16 cellular contexts compared by ENCODE assay signal in genomic region chrX:132033166-132033565, GRCh38. TPM values are rescaled to one million over a fixed set of nuclear protein-coding genes. Genes with fewer than 3 reads are reported as not detected.
DNase-seq lines count a peak whose midpoint lies in the region; ATAC-seq, FAIRE-seq and TF ChIP-seq lines count a peak whose summit lies in the region.
"Had no signal": no experiment of that assay in that cellular context is flagged by ENCODE, and none has a peak within 500 bp of the region (broad histone marks: within the 10 kb centered on the region; RNA-seq: fewer than 3 reads in every experiment).

No MANE protein-coding gene starts in this region.

- H3K36me3 ChIP-seq in SK-N-MC (ENCODE audit: insufficient read depth, low read length) (no peaks in the 10 kb centered on the region), tibial artery (no peaks in the 10 kb centered on the region)

- H3K36me3 Mint-ChIP-seq in natural killer cell = no peaks in the 10 kb centered on the region
- H3K36me3 Mint-ChIP-seq in natural killer cell treated with Interleukin-12 subunit alpha and Interleukin-12 subunit beta and Interleukin-15 and Interleukin-18, amount 100 ng/mL, for 72 hours = no peaks in the 10 kb centered on the region
- H3K36me3 Mint-ChIP-seq in effector memory CD8-positive, alpha-beta T cell (ENCODE audit: insufficient read depth) = peaks cover 11% of the 10 kb centered on the region

- H3K27ac ChIP-seq in SK-N-MC (0 out of 2 replicates have a peak overlapping the region, but pooled peaks have one; percentile 54), tibial artery (no peak overlapping the region)
- H3K27ac ChIP-seq: epithelial cell of prostate had no signal

- intact Hi-C loops in natural killer cell (cut with micrococcal nuclease) (no loop called here), tibial artery (cut with DNase I; ENCODE audit: low total_unique reads) (no loop called here)

- H3K4me3 Mint-ChIP-seq in natural killer cell = no peak overlapping the region
- H3K4me3 Mint-ChIP-seq in natural killer cell treated with Interleukin-12 subunit alpha and Interleukin-12 subunit beta and Interleukin-15 and Interleukin-18, amount 100 ng/mL, for 72 hours = no peak overlapping the region
- no peak overlapping the region for H3K4me3 Mint-ChIP-seq in effector memory CD8-positive, alpha-beta T cell
- H3K4me3 Mint-ChIP-seq: activated T-helper 17 cell treated with anti-CD3 and anti-CD28 coated beads, Interleukin-2, amount 50 U/mL, for 72 hours had no signal

- H3K27ac Mint-ChIP-seq in natural killer cell = peak overlapping the region; percentile 62 to 66
- H3K27ac Mint-ChIP-seq in natural killer cell treated with Interleukin-12 subunit alpha and Interleukin-12 subunit beta and Interleukin-15 and Interleukin-18, amount 100 ng/mL, for 72 hours = peak overlapping the region in 1 of 2 donors; percentile 75
- peak overlapping the region in 1 of 2 donors; percentile 58 for H3K27ac Mint-ChIP-seq in effector memory CD8-positive, alpha-beta T cell
- H3K27ac Mint-ChIP-seq: activated T-helper 17 cell treated with anti-CD3 and anti-CD28 coated beads, Interleukin-2, amount 50 U/mL, for 72 hours had no signal

- H3K9ac ChIP-seq in SK-N-MC (ENCODE audit: insufficient read length) = no peak overlapping the region

- DNase-seq in natural killer cell (no peak), SK-N-MC (ENCODE audit: low read depth, low spot score) (no peak), HTR-8/SVneo (ENCODE audit: insufficient read length, low spot score) (no peak), tibial artery (no peak)
- DNase-seq in natural killer cell treated with Interleukin-12 subunit alpha and Interleukin-12 subunit beta and Interleukin-15 and Interleukin-18, amount 100 ng/mL, for 72 hours (ENCODE audit: low spot score) = no peak
- DNase-seq in effector memory CD8-positive, alpha-beta T cell = no peak
- DNase-seq: activated CD4-positive, alpha-beta T cell treated with anti-CD3 and anti-CD28 coated beads for 48 hours; amniotic stem cell; kidney glomerular epithelial cell; NCI-H146; NCI-H524 had no signal

- no peak for FAIRE-seq in HTR-8/SVneo (lab: Jason Lieb, UNC)
- FAIRE-seq: RCC 7860 had no signal

- no peak overlapping the region for H3K4me3 ChIP-seq in SK-N-MC
- H3K4me3 ChIP-seq in tibial artery = no peak overlapping the region

- H3K27me3 ChIP-seq in tibial artery = no peaks in the 10 kb centered on the region

- TF ChIP-seq CTCF in natural killer cell (IDR thresholded peaks at IDR 0.05) = no peak
- no peak for TF ChIP-seq CTCF in tibial artery (IDR thresholded peaks at IDR 0.05)

- peaks cover 59 to 72% of the 10 kb centered on the region in 2 donors for H3K4me1 Mint-ChIP-seq in natural killer cell
- H3K4me1 Mint-ChIP-seq in natural killer cell treated with Interleukin-12 subunit alpha and Interleukin-12 subunit beta and Interleukin-15 and Interleukin-18, amount 100 ng/mL, for 72 hours (ENCODE audit: low read depth in 2 of 2) = peaks cover 51 to 59% of the 10 kb centered on the region in 2 donors
- H3K4me1 Mint-ChIP-seq in effector memory CD8-positive, alpha-beta T cell (ENCODE audit: low read depth in 2 of 2) = peaks cover 39 to 61% of the 10 kb centered on the region in 2 donors

- H3K27me3 Mint-ChIP-seq in natural killer cell (ENCODE audit: low read depth in 2 of 2) = peaks cover 0 to 9% of the 10 kb centered on the region in 2 donors
- peaks cover 0 to 34% of the 10 kb centered on the region in 2 donors for H3K27me3 Mint-ChIP-seq in natural killer cell treated with Interleukin-12 subunit alpha and Interleukin-12 subunit beta and Interleukin-15 and Interleukin-18, amount 100 ng/mL, for 72 hours
- no peaks in the 10 kb centered on the region for H3K27me3 Mint-ChIP-seq in effector memory CD8-positive, alpha-beta T cell
- H3K27me3 Mint-ChIP-seq: activated T-helper 17 cell treated with anti-CD3 and anti-CD28 coated beads, Interleukin-2, amount 50 U/mL, for 72 hours had no signal

- H3K9me3 ChIP-seq in SK-N-MC (ENCODE audit: low read depth, low read length) (no peaks in the 10 kb centered on the region), tibial artery (no peaks in the 10 kb centered on the region)

- H3K4me1 ChIP-seq in tibial artery = no peaks in the 10 kb centered on the region

- no peak for ATAC-seq in natural killer cell
- ATAC-seq in natural killer cell treated with Interleukin-12 subunit alpha and Interleukin-12 subunit beta and Interleukin-15 and Interleukin-18, amount 100 ng/mL, for 72 hours = no peak
- peak; percentile 50 for ATAC-seq in HG02763 (IDR thresholded peaks at IDR 0.05; ENCODE audit: unreplicated experiment)
- ATAC-seq in activated CD4-positive, CD25-positive, alpha-beta regulatory T cell treated with anti-CD3 and anti-CD28 coated beads, Interleukin-2, amount 50 U/mL, for 24 hours = no peak
- ATAC-seq in effector memory CD8-positive, alpha-beta T cell (replicated peaks) = no peak
- ATAC-seq: activated T-helper 17 cell treated with anti-CD3 and anti-CD28 coated beads, Interleukin-2, amount 50 U/mL, for 72 hours had no signal

- no peaks in the 10 kb centered on the region for H3K9me3 Mint-ChIP-seq in natural killer cell
- no peaks in the 10 kb centered on the region for H3K9me3 Mint-ChIP-seq in natural killer cell treated with Interleukin-12 subunit alpha and Interleukin-12 subunit beta and Interleukin-15 and Interleukin-18, amount 100 ng/mL, for 72 hours
- H3K9me3 Mint-ChIP-seq in effector memory CD8-positive, alpha-beta T cell = no peaks in the 10 kb centered on the region
- H3K9me3 Mint-ChIP-seq: activated T-helper 17 cell treated with anti-CD3 and anti-CD28 coated beads, Interleukin-2, amount 50 U/mL, for 72 hours had no signal

RNA-seq across cellular contexts. Expression of gene STK26, which starts 10.1 kb away (rescaled TPM):
- total RNA-seq in natural killer cell = 10 to 100 TPM; 62.5 to 81.0 (median 66.5) TPM
- 10 to 100 TPM; 41.6 to 73.7 TPM for total RNA-seq in natural killer cell treated with Interleukin-12 subunit alpha and Interleukin-12 subunit beta and Interleukin-15 and Interleukin-18, amount 100 ng/mL, for 72 hours
